In the genomic region with DNA sequence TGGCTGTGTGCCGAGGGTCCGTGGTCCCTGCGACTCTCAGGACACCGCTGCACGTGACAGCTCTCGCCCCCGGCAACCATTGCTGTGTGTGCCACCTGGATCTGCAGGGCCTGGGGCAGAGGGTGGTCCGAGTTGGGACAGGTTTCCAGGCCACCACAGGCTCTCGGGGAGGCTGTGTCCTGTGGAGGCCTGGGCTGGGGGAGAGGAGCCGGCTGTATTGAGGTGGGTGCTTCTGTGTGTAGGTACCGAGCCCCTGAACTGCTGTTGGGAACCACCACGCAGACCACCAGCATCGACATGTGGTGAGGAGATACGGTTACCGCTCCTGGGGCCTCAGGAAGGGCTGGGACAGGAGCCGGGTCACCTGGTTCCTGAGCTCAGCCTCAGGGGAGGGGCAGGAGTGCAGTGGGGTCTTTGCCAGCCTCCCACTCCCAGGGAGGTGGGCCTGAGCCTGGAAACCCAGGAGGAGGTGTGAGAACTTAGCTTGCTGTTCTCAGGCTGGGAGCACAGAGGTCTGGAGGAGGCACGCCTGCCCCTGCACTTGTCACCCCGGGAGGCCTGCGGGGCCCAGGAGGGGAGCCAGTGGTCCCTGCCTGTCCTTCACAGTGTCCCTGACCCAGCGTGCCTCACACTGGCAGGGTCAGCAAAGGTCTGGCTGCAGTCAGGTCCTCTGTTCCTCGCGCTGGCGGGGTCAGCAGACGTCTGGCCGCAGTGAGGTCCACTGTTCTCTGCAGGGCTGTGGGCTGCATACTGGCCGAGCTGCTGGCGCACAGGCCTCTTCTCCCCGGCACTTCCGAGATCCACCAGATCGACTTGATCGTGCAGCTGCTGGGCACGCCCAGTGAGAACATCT, we compare ENCODE assay signal across 1 cellular context.
TF ChIP-seq lines count a peak whose summit lies in the region.

No MANE protein-coding gene starts in this region.

TF ChIP-seq in HepG2, 621 proteins besides CTCF, POLR2A, EP300 and RAD21 (continued from another document and continues in another):
- TF ChIP-seq HNF4G (IDR thresholded peaks at IDR 0.05; ENCODE audit: borderline replicate concordance, low read depth, low read length) (peak; percentile 10; the same call in 1 of the 2 replicates), HNF4G (CRISPR knock-in tag; IDR thresholded peaks at IDR 0.05; ENCODE audit: borderline replicate concordance, low read depth) (no peak), ELF3 (CRISPR knock-in tag; IDR thresholded peaks at IDR 0.05) (no peak), CCAR2 (optimal IDR thresholded peaks at IDR 0.05; ENCODE audit: low read depth, low read length) (no peak), ZSCAN29 (CRISPR knock-in tag; conservative IDR thresholded peaks at IDR 0.05) (0 out of 2 replicates have a peak, but pooled peaks have one; percentile 16), PITX1 (CRISPR knock-in tag; IDR thresholded peaks at IDR 0.05) (peak; percentile 75; the same call in 1 of the 2 replicates), MED8 (CRISPR knock-in tag; IDR thresholded peaks at IDR 0.05; ENCODE audit: insufficient replicate concordance) (no peak), CREM (IDR thresholded peaks at IDR 0.05) (no peak), CREM (CRISPR knock-in tag; IDR thresholded peaks at IDR 0.05) (no peak), SMARCC2 (IDR thresholded peaks at IDR 0.05) (no peak), TEAD3 (CRISPR knock-in tag; optimal IDR thresholded peaks at IDR 0.05; ENCODE audit: borderline replicate concordance) (peak; percentile 56), NFYC (CRISPR knock-in tag; IDR thresholded peaks at IDR 0.05) (no peak), ZMYM3 (CRISPR knock-in tag; IDR thresholded peaks at IDR 0.05) (peak; percentile 81), HMG20B (CRISPR knock-in tag; conservative IDR thresholded peaks at IDR 0.05) (no peak), SATB2 (CRISPR knock-in tag; IDR thresholded peaks at IDR 0.05) (no peak), IRX3 (CRISPR knock-in tag; IDR thresholded peaks at IDR 0.05; ENCODE audit: borderline replicate concordance, low read depth) (0 out of 2 replicates have a peak, but pooled peaks have one; percentile 37), CENPT (CRISPR knock-in tag; IDR thresholded peaks at IDR 0.05; ENCODE audit: low read depth) (no peak), ATM (IDR thresholded peaks at IDR 0.05; ENCODE audit: borderline replicate concordance) (no peak), ZNF660 (CRISPR knock-in tag; IDR thresholded peaks at IDR 0.05; ENCODE audit: borderline replicate concordance, low read depth) (peak; percentile 40; the same call in 1 of the 2 replicates), ZNF230 (CRISPR knock-in tag; IDR thresholded peaks at IDR 0.05) (peak; percentile 4; the same call in 1 of the 2 replicates)
- TF ChIP-seq, protein P1, sequence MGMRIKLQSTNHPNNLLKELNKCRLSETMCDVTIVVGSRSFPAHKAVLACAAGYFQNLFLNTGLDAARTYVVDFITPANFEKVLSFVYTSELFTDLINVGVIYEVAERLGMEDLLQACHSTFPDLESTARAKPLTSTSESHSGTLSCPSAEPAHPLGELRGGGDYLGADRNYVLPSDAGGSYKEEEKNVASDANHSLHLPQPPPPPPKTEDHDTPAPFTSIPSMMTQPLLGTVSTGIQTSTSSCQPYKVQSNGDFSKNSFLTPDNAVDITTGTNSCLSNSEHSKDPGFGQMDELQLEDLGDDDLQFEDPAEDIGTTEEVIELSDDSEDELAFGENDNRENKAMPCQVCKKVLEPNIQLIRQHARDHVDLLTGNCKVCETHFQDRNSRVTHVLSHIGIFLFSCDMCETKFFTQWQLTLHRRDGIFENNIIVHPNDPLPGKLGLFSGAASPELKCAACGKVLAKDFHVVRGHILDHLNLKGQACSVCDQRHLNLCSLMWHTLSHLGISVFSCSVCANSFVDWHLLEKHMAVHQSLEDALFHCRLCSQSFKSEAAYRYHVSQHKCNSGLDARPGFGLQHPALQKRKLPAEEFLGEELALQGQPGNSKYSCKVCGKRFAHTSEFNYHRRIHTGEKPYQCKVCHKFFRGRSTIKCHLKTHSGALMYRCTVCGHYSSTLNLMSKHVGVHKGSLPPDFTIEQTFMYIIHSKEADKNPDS (CRISPR knock-in tag; IDR thresholded peaks at IDR 0.05) = no peak; the same call in 1 of the 2 replicates
- TF ChIP-seq, protein P2, sequence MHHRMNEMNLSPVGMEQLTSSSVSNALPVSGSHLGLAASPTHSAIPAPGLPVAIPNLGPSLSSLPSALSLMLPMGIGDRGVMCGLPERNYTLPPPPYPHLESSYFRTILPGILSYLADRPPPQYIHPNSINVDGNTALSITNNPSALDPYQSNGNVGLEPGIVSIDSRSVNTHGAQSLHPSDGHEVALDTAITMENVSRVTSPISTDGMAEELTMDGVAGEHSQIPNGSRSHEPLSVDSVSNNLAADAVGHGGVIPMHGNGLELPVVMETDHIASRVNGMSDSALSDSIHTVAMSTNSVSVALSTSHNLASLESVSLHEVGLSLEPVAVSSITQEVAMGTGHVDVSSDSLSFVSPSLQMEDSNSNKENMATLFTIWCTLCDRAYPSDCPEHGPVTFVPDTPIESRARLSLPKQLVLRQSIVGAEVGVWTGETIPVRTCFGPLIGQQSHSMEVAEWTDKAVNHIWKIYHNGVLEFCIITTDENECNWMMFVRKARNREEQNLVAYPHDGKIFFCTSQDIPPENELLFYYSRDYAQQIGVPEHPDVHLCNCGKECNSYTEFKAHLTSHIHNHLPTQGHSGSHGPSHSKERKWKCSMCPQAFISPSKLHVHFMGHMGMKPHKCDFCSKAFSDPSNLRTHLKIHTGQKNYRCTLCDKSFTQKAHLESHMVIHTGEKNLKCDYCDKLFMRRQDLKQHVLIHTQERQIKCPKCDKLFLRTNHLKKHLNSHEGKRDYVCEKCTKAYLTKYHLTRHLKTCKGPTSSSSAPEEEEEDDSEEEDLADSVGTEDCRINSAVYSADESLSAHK (CRISPR knock-in tag; IDR thresholded peaks at IDR 0.05; ENCODE audit: borderline replicate concordance) = no peak
- TF ChIP-seq, protein P3, sequence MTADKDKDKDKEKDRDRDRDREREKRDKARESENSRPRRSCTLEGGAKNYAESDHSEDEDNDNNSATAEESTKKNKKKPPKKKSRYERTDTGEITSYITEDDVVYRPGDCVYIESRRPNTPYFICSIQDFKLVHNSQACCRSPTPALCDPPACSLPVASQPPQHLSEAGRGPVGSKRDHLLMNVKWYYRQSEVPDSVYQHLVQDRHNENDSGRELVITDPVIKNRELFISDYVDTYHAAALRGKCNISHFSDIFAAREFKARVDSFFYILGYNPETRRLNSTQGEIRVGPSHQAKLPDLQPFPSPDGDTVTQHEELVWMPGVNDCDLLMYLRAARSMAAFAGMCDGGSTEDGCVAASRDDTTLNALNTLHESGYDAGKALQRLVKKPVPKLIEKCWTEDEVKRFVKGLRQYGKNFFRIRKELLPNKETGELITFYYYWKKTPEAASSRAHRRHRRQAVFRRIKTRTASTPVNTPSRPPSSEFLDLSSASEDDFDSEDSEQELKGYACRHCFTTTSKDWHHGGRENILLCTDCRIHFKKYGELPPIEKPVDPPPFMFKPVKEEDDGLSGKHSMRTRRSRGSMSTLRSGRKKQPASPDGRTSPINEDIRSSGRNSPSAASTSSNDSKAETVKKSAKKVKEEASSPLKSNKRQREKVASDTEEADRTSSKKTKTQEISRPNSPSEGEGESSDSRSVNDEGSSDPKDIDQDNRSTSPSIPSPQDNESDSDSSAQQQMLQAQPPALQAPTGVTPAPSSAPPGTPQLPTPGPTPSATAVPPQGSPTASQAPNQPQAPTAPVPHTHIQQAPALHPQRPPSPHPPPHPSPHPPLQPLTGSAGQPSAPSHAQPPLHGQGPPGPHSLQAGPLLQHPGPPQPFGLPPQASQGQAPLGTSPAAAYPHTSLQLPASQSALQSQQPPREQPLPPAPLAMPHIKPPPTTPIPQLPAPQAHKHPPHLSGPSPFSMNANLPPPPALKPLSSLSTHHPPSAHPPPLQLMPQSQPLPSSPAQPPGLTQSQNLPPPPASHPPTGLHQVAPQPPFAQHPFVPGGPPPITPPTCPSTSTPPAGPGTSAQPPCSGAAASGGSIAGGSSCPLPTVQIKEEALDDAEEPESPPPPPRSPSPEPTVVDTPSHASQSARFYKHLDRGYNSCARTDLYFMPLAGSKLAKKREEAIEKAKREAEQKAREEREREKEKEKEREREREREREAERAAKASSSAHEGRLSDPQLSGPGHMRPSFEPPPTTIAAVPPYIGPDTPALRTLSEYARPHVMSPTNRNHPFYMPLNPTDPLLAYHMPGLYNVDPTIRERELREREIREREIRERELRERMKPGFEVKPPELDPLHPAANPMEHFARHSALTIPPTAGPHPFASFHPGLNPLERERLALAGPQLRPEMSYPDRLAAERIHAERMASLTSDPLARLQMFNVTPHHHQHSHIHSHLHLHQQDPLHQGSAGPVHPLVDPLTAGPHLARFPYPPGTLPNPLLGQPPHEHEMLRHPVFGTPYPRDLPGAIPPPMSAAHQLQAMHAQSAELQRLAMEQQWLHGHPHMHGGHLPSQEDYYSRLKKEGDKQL (CRISPR knock-in tag; IDR thresholded peaks at IDR 0.05; ENCODE audit: low read depth) = no peak
- TF ChIP-seq, protein P4, sequence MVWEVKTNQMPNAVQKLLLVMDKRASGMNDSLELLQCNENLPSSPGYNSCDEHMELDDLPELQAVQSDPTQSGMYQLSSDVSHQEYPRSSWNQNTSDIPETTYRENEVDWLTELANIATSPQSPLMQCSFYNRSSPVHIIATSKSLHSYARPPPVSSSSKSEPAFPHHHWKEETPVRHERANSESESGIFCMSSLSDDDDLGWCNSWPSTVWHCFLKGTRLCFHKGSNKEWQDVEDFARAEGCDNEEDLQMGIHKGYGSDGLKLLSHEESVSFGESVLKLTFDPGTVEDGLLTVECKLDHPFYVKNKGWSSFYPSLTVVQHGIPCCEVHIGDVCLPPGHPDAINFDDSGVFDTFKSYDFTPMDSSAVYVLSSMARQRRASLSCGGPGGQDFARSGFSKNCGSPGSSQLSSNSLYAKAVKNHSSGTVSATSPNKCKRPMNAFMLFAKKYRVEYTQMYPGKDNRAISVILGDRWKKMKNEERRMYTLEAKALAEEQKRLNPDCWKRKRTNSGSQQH (CRISPR knock-in tag; IDR thresholded peaks at IDR 0.05; ENCODE audit: low read depth) = no peak; the same call in 1 of the 2 replicates
- TF ChIP-seq, protein P5, sequence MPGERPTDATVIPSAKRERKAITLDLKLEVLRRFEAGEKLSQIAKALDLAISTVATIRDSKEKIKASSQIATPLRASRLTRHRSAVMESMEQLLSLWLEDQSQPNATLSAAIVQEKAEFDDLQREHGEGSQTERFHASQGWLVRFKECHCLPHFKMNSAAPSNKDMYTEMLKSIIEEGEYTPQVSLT (CRISPR knock-in tag; IDR thresholded peaks at IDR 0.05; ENCODE audit: borderline replicate concordance, low read depth) = no peak; the same call in 1 of the 2 replicates
- TF ChIP-seq, protein P6, sequence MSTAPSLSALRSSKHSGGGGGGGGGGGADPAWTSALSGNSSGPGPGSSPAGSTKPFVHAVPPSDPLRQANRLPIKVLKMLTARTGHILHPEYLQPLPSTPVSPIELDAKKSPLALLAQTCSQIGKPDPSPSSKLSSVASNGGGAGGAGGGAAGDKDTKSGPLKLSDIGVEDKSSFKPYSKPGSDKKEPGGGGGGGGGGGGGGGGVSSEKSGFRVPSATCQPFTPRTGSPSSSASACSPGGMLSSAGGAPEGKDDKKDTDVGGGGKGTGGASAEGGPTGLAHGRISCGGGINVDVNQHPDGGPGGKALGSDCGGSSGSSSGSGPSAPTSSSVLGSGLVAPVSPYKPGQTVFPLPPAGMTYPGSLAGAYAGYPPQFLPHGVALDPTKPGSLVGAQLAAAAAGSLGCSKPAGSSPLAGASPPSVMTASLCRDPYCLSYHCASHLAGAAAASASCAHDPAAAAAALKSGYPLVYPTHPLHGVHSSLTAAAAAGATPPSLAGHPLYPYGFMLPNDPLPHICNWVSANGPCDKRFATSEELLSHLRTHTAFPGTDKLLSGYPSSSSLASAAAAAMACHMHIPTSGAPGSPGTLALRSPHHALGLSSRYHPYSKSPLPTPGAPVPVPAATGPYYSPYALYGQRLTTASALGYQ (CRISPR knock-in tag; IDR thresholded peaks at IDR 0.05) = no peak
- TF ChIP-seq, protein P7, sequence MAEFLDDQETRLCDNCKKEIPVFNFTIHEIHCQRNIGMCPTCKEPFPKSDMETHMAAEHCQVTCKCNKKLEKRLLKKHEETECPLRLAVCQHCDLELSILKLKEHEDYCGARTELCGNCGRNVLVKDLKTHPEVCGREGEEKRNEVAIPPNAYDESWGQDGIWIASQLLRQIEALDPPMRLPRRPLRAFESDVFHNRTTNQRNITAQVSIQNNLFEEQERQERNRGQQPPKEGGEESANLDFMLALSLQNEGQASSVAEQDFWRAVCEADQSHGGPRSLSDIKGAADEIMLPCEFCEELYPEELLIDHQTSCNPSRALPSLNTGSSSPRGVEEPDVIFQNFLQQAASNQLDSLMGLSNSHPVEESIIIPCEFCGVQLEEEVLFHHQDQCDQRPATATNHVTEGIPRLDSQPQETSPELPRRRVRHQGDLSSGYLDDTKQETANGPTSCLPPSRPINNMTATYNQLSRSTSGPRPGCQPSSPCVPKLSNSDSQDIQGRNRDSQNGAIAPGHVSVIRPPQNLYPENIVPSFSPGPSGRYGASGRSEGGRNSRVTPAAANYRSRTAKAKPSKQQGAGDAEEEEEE (CRISPR knock-in tag; IDR thresholded peaks at IDR 0.05; ENCODE audit: borderline replicate concordance) = no peak; the same call in 1 of the 2 replicates
- TF ChIP-seq, protein P8, sequence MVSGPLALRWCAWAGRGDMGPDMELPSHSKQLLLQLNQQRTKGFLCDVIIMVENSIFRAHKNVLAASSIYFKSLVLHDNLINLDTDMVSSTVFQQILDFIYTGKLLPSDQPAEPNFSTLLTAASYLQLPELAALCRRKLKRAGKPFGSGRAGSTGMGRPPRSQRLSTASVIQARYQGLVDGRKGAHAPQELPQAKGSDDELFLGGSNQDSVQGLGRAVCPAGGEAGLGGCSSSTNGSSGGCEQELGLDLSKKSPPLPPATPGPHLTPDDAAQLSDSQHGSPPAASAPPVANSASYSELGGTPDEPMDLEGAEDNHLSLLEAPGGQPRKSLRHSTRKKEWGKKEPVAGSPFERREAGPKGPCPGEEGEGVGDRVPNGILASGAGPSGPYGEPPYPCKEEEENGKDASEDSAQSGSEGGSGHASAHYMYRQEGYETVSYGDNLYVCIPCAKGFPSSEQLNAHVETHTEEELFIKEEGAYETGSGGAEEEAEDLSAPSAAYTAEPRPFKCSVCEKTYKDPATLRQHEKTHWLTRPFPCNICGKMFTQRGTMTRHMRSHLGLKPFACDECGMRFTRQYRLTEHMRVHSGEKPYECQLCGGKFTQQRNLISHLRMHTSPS (CRISPR knock-in tag; IDR thresholded peaks at IDR 0.05; ENCODE audit: low read depth) = 0 out of 2 replicates have a peak, but pooled peaks have one; percentile 50
- TF ChIP-seq, protein P9, sequence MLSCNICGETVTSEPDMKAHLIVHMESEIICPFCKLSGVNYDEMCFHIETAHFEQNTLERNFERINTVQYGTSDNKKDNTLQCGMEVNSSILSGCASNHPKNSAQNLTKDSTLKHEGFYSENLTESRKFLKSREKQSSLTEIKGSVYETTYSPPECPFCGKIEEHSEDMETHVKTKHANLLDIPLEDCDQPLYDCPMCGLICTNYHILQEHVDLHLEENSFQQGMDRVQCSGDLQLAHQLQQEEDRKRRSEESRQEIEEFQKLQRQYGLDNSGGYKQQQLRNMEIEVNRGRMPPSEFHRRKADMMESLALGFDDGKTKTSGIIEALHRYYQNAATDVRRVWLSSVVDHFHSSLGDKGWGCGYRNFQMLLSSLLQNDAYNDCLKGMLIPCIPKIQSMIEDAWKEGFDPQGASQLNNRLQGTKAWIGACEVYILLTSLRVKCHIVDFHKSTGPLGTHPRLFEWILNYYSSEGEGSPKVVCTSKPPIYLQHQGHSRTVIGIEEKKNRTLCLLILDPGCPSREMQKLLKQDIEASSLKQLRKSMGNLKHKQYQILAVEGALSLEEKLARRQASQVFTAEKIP (CRISPR knock-in tag; IDR thresholded peaks at IDR 0.05; ENCODE audit: borderline replicate concordance) = no peak
- TF ChIP-seq, protein P10, sequence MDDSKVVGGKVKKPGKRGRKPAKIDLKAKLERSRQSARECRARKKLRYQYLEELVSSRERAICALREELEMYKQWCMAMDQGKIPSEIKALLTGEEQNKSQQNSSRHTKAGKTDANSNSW (CRISPR knock-in tag; IDR thresholded peaks at IDR 0.05; ENCODE audit: borderline replicate concordance) = no peak
